Comparison of ENCODE assay signal across 17 cellular contexts in genomic region chr13:91123456-91124127, GRCh38.
DNase-seq lines count a peak whose midpoint lies in the region; ATAC-seq and TF ChIP-seq lines count a peak whose summit lies in the region.
"Had no signal": no experiment of that assay in that cellular context is flagged by ENCODE, and none has a peak within 500 bp of the region (broad histone marks: within the 10 kb centered on the region; RNA-seq: fewer than 3 reads in every experiment).

No MANE protein-coding gene starts in this region.

- TF ChIP-seq CTCF in stomach (IDR thresholded peaks at IDR 0.05) = no peak
- TF ChIP-seq CTCF in mesothelial cell of epicardium (IDR thresholded peaks at IDR 0.05; ENCODE audit: unreplicated experiment) = no peak

- H3K27ac Mint-ChIP-seq in mesothelial cell of epicardium = no peak overlapping the region
- H3K27ac Mint-ChIP-seq: activated CD8-positive, alpha-beta T cell treated with anti-CD3 and anti-CD28 coated beads, Interleukin-2, amount 10 ng/mL, durations not matched to agents 7 days and 5 days had no signal

- H4K8ac ChIP-seq in neuronal stem cell (ENCODE audit: low read depth, low read length) = no peak overlapping the region

- H3K27ac ChIP-seq in neuronal stem cell (replicated peaks; ENCODE audit: low read length) (no peak overlapping the region), stomach (no peak overlapping the region), aorta (ENCODE audit: low read depth in 1 of 2, low read length in 2 of 2) (no peak overlapping the region)
- H3K27ac ChIP-seq: gastroesophageal sphincter, left lung, suprapubic skin had no signal

- H3K36me3 Mint-ChIP-seq in mesothelial cell of epicardium = no peaks in the 10 kb centered on the region
- H3K36me3 Mint-ChIP-seq: CD14-positive monocyte had no signal

- no peak overlapping the region for H2BK120ac ChIP-seq in neuronal stem cell (ENCODE audit: low read depth, low read length)

- H3K4me3 Mint-ChIP-seq in mesothelial cell of epicardium = no peak overlapping the region
- H3K4me3 Mint-ChIP-seq: activated CD8-positive, alpha-beta T cell treated with anti-CD3 and anti-CD28 coated beads, Interleukin-2, amount 10 ng/mL, durations not matched to agents 7 days and 5 days; CD14-positive monocyte had no signal

- no peak overlapping the region for H2BK5ac ChIP-seq in neuronal stem cell (ENCODE audit: low read length)

- H3K4me1 ChIP-seq in neuronal stem cell (ENCODE audit: control insufficient read depth in 2 of 2, insufficient read depth in 1 of 2, low read depth in 1 of 2, low read length in 2 of 2) (no peaks in the 10 kb centered on the region), stomach (no peaks in the 10 kb centered on the region), aorta (ENCODE audit: control insufficient read depth in 1 of 2, insufficient read depth in 2 of 2, low read length in 2 of 2) (no peaks in the 10 kb centered on the region)
- H3K4me1 ChIP-seq: gastroesophageal sphincter, left lung, suprapubic skin had no signal

- no peak for TF ChIP-seq EP300 in stomach (IDR thresholded peaks at IDR 0.05)

- H2BK12ac ChIP-seq in neuronal stem cell (ENCODE audit: low read length) = no peak overlapping the region

- H2BK15ac ChIP-seq in neuronal stem cell (ENCODE audit: low read length) = no peak overlapping the region

- H3K9me3 ChIP-seq in neuronal stem cell (replicated peaks in 1 of 2; ENCODE audit: control insufficient read depth in 2 of 2, insufficient read depth in 1 of 2, low read depth in 1 of 2, low read length in 2 of 2) = no peaks in the 10 kb centered on the region
- no peaks in the 10 kb centered on the region for H3K9me3 ChIP-seq in stomach
- no peaks in the 10 kb centered on the region for H3K9me3 ChIP-seq in aorta (ENCODE audit: control insufficient read depth, low read length)
- H3K9me3 ChIP-seq: gastroesophageal sphincter, left lung, suprapubic skin had no signal

- H3K23ac ChIP-seq in neuronal stem cell (ENCODE audit: low read depth, low read length, poor library complexity) = no peak overlapping the region

- peaks cover 6% of the 10 kb centered on the region for H3K4me1 Mint-ChIP-seq in mesothelial cell of epicardium
- H3K4me1 Mint-ChIP-seq: CD14-positive monocyte had no signal

- H3K14ac ChIP-seq in neuronal stem cell (ENCODE audit: low read length) = no peak overlapping the region

- peak overlapping the region; percentile 75 for H2AFZ ChIP-seq in neuronal stem cell (ENCODE audit: low read length)

- no peak overlapping the region for H3K18ac ChIP-seq in neuronal stem cell (ENCODE audit: low read length)

- no CpG with 5 or more reads among the region's 5 CpGs for WGBS in neuronal stem cell (ENCODE audit: extremely low coverage in 2 of 2, insufficient read length in 2 of 2, insufficient replicate concordance in 1 of 2), 2 donors
- 31 to 37% (median 33%) methylated on average over 5 of the region's 5 CpGs for WGBS in stomach, 5 donors
- 53 to 55% methylated on average over 5 of the region's 5 CpGs for WGBS in aorta, 2 donors

- H3K27me3 ChIP-seq in neuronal stem cell (ENCODE audit: control insufficient read depth in 3 of 3, insufficient read depth in 3 of 3, low read depth in 1 of 3, low read length in 3 of 3) (no peaks in the 10 kb centered on the region), stomach (no peaks in the 10 kb centered on the region), aorta (ENCODE audit: control insufficient read depth in 1 of 2, insufficient read depth in 2 of 2, low read length in 1 of 2) (no peaks in the 10 kb centered on the region)
- H3K27me3 ChIP-seq: left lung, suprapubic skin had no signal

- H3K4me3 ChIP-seq in neuronal stem cell (ENCODE audit: low read length in 2 of 2) (no peak overlapping the region), stomach (no peak overlapping the region), aorta (ENCODE audit: low read length in 2 of 2) (no peak overlapping the region)
- H3K4me3 ChIP-seq: gastroesophageal sphincter, left lung, suprapubic skin had no signal

- H3K79me1 ChIP-seq in neuronal stem cell (ENCODE audit: low read depth, low read length) = no peaks in the 10 kb centered on the region

- H3K36me3 ChIP-seq in neuronal stem cell (replicated peaks in 1 of 2; ENCODE audit: control insufficient read depth in 2 of 2, insufficient read depth in 2 of 2, low read length in 2 of 2) (no peaks in the 10 kb centered on the region), stomach (no peaks in the 10 kb centered on the region), aorta (ENCODE audit: control insufficient read depth in 1 of 2, insufficient read depth in 2 of 2, low read length in 1 of 2) (no peaks in the 10 kb centered on the region)
- H3K36me3 ChIP-seq: gastroesophageal sphincter, left lung, suprapubic skin had no signal

- no peak overlapping the region for H4K91ac ChIP-seq in neuronal stem cell (ENCODE audit: low read depth, low read length, poor library complexity)

- no peak overlapping the region for H3K4me2 ChIP-seq in neuronal stem cell (ENCODE audit: insufficient read depth, low read length, poor library complexity, severe bottlenecking)

- no peak overlapping the region for H3K9ac ChIP-seq in neuronal stem cell (ENCODE audit: low read depth, low read length, poor library complexity)

- ATAC-seq in GM19463 (IDR thresholded peaks at IDR 0.05; ENCODE audit: unreplicated experiment) (peak; percentile 62), HG03159 (IDR thresholded peaks at IDR 0.05; ENCODE audit: unreplicated experiment) (peak; percentile 47), aorta (ENCODE audit: low FRiP score) (no peak)
- ATAC-seq: activated CD8-positive, alpha-beta T cell treated with anti-CD3 and anti-CD28 coated beads, Interleukin-2, amount 10 ng/mL, durations not matched to agents 7 days and 5 days; gastroesophageal sphincter; left lung had no signal

- H3K4ac ChIP-seq in neuronal stem cell (ENCODE audit: low read length) = no peak overlapping the region

- H3K9me3 Mint-ChIP-seq in mesothelial cell of epicardium = no peaks in the 10 kb centered on the region
- H3K9me3 Mint-ChIP-seq: CD14-positive monocyte had no signal

- no peaks in the 10 kb centered on the region for H3K27me3 Mint-ChIP-seq in mesothelial cell of epicardium (ENCODE audit: low read depth)

- intact Hi-C loops in stomach (cut with DNase I; ENCODE audit: low total_unique reads) = no loop called here
- intact Hi-C loops in aorta (cut with DNase I) = no loop called here

- TF ChIP-seq POLR2A in stomach (IDR thresholded peaks at IDR 0.05) = no peak

- no peak overlapping the region for H2AK5ac ChIP-seq in neuronal stem cell (ENCODE audit: low read depth, low read length)

- DNase-seq in amniotic epithelial cell (ENCODE audit: low read depth) = peak; percentile 69
- no peak for DNase-seq in neuronal stem cell (ENCODE audit: low spot score)
- DNase-seq in stomach = no peak
- no peak for DNase-seq in mesothelial cell of epicardium (ENCODE audit: low spot score in 2 of 2, unreplicated experiment in 2 of 2)
- DNase-seq in aorta = no peak
- DNase-seq in activated T-cell treated with anti-CD3 and anti-CD28 coated beads, Interleukin-2, amount 50 U/mL, for 48 hours = no peak
- DNase-seq: activated CD8-positive, alpha-beta T cell treated with anti-CD3 and anti-CD28 coated beads, Interleukin-2, amount 10 ng/mL, durations not matched to agents 7 days and 5 days; activated naive CD4-positive, alpha-beta T cell; left lung; NCI-H1436; NCI-H774; SHP77 had no signal
